ENCODE assay signal across 9 cellular contexts in the genomic region with DNA sequence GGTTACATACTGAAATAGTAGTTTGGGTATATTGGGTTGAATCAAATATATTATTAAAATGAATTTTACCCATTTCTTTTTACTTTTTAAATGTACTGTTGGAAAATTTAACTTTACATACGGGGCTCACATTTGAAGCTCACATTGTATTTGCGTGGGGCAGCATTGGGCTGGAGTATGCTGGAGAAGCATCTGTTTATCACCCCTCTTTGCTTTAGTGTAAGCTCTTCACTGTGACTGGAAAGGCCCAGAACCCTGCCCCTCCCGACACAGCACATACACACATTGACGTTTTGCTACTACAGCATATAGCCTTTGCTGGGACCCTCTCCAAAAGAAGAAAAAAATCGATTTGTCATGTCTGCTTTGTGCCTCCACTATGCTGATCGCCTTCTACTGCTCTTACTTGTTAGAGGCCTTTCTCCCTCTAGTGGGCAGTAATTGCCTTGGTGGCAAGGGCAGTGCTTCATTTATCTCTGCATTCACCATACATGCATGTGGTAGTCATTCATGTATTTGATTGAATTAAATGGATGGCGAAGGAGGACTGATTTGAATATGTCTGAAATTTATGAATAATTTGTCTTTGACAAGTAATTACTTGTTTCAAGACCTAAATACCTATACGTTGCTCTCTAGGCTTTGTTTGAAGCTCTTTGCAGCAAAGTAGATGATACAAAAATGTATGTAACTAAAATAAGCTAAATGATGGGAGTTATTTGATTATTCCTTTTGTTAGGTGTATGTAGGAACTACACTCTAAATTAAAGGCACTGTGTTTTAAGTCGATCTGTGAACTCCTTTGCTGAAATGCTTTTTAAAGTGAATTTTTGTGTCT. TPM values are rescaled to one million over a fixed set of nuclear protein-coding genes. Genes with fewer than 3 reads are reported as not detected.
A peak's percentile ranks its signal among the peaks of the same experiment; 100 is the strongest.
DNase-seq lines count a peak whose midpoint lies in the region; ATAC-seq, FAIRE-seq and TF ChIP-seq lines count a peak whose summit lies in the region.
"Had no signal": no experiment of that assay in that cellular context is flagged by ENCODE, and none has a peak within 500 bp of the region (broad histone marks: within the 10 kb centered on the region; RNA-seq: fewer than 3 reads in every experiment).

No MANE protein-coding gene starts in this region.

- H3K27ac ChIP-seq in astrocyte (ENCODE audit: low read depth, low read length) = no peak overlapping the region

- H3K4me3 ChIP-seq in GM12875 (ENCODE audit: low read depth, low read length) (no peak overlapping the region), astrocyte (ENCODE audit: insufficient read depth, low read depth, low read length) (no peak overlapping the region), lower leg skin (ENCODE audit: low read depth, poor library complexity, severe bottlenecking) (no peak overlapping the region)

- no peaks in the 10 kb centered on the region for H3K4me1 ChIP-seq in astrocyte (ENCODE audit: insufficient read depth, low read length)

- peaks cover 43% of the 10 kb centered on the region for H3K36me3 ChIP-seq in astrocyte (ENCODE audit: insufficient read depth, low read length)

- no peak overlapping the region for H3K4me3 Mint-ChIP-seq in astrocyte (ENCODE audit: unreplicated experiment)
- H3K4me3 Mint-ChIP-seq in stimulated activated naive CD8-positive, alpha-beta T cell treated with anti-CD3 and anti-CD28 coated beads, Interleukin-15, Interleukin-2, amounts not matched to agents 100 ng/mL and 50 ng/mL, for 24 hours = no peak overlapping the region

- DNase-seq in AG09319 (ENCODE audit: extremely low read depth, low read depth) (peak; percentile 30), NCI-H2227 treated with DMSO at 0.1 percent for 48 hours (lab: John Stamatoyannopoulos, UW) (peak; percentile 38), astrocyte (ENCODE audit: low read depth) (peak; percentile 65), iPS DF 19.7 (ENCODE audit: low read depth, low spot score) (peak; percentile 64), lower leg skin (ENCODE audit: low spot score in 2 of 2) (no peak)

- H2AFZ ChIP-seq in astrocyte (ENCODE audit: low read depth, low read length) = no peak overlapping the region

- H3K36me3 Mint-ChIP-seq in astrocyte (ENCODE audit: low read depth, unreplicated experiment) = peaks cover 16% of the 10 kb centered on the region
- peaks cover 76% of the 10 kb centered on the region for H3K36me3 Mint-ChIP-seq in stimulated activated naive CD8-positive, alpha-beta T cell treated with anti-CD3 and anti-CD28 coated beads, Interleukin-15, Interleukin-2, amounts not matched to agents 100 ng/mL and 50 ng/mL, for 24 hours (ENCODE audit: low read depth)

- TF ChIP-seq POLR2A in lower leg skin (IDR thresholded peaks at IDR 0.05) = no peak

- H3K9me3 Mint-ChIP-seq in astrocyte (ENCODE audit: unreplicated experiment) = no peaks in the 10 kb centered on the region
- H3K9me3 Mint-ChIP-seq in stimulated activated naive CD8-positive, alpha-beta T cell treated with anti-CD3 and anti-CD28 coated beads, Interleukin-15, Interleukin-2, amounts not matched to agents 100 ng/mL and 50 ng/mL, for 24 hours = no peaks in the 10 kb centered on the region

- TF ChIP-seq CTCF in AG09319 (IDR thresholded peaks at IDR 0.05; ENCODE audit: low read depth, low read length) (peak; percentile 65), GM12875 (IDR thresholded peaks at IDR 0.05; ENCODE audit: borderline replicate concordance, insufficient read depth, low read depth, low read length) (peak; percentile 59; the same call in 1 of the 2 replicates), astrocyte (IDR thresholded peaks at IDR 0.05; ENCODE audit: insufficient read depth, low read depth, low read length) (peak; percentile 84), lower leg skin (IDR thresholded peaks at IDR 0.05) (no peak)

- WGBS in lower leg skin, 2 donors = 57 to 63% methylated on average over 9 of the region's 9 CpGs

- ATAC-seq in GM21367 (IDR thresholded peaks at IDR 0.05; ENCODE audit: unreplicated experiment) = no peak

- no peak overlapping the region for H3K4me2 ChIP-seq in astrocyte (ENCODE audit: low read length)

- no peak overlapping the region for H3K27ac Mint-ChIP-seq in astrocyte (ENCODE audit: unreplicated experiment)
- peak overlapping the region; percentile 67 for H3K27ac Mint-ChIP-seq in stimulated activated naive CD8-positive, alpha-beta T cell treated with anti-CD3 and anti-CD28 coated beads, Interleukin-15, Interleukin-2, amounts not matched to agents 100 ng/mL and 50 ng/mL, for 24 hours

- no peak overlapping the region for H3K9ac ChIP-seq in astrocyte (ENCODE audit: low read length)

- H3K79me2 ChIP-seq in astrocyte (ENCODE audit: insufficient read depth, low read length) = peaks cover 63% of the 10 kb centered on the region

- FAIRE-seq in astrocyte (lab: Jason Lieb, UNC) = peak; percentile 52
- FAIRE-seq: islet of Langerhans had no signal

- no peaks in the 10 kb centered on the region for H3K27me3 ChIP-seq in astrocyte (ENCODE audit: insufficient read depth, low read length)

- peaks cover 32% of the 10 kb centered on the region for H3K4me1 Mint-ChIP-seq in astrocyte (ENCODE audit: low read depth, unreplicated experiment)
- H3K4me1 Mint-ChIP-seq in stimulated activated naive CD8-positive, alpha-beta T cell treated with anti-CD3 and anti-CD28 coated beads, Interleukin-15, Interleukin-2, amounts not matched to agents 100 ng/mL and 50 ng/mL, for 24 hours (ENCODE audit: low read depth) = peaks cover 6% of the 10 kb centered on the region

- H4K20me1 ChIP-seq in astrocyte (ENCODE audit: insufficient read depth, low read length) = peaks cover 69% of the 10 kb centered on the region

- intact Hi-C loops in lower leg skin (cut with DNase I; ENCODE audit: low total_unique reads) = no loop called here

- H3K27me3 Mint-ChIP-seq in astrocyte (ENCODE audit: low read depth, unreplicated experiment) = no peaks in the 10 kb centered on the region
- H3K27me3 Mint-ChIP-seq in stimulated activated naive CD8-positive, alpha-beta T cell treated with anti-CD3 and anti-CD28 coated beads, Interleukin-15, Interleukin-2, amounts not matched to agents 100 ng/mL and 50 ng/mL, for 24 hours = no peaks in the 10 kb centered on the region

- H3K9me3 ChIP-seq in astrocyte (ENCODE audit: insufficient read depth, low read depth, low read length) = no peaks in the 10 kb centered on the region

RNA-seq across cellular contexts. Expression of a gene that starts 37.4 kb away (rescaled TPM):
- 176 and 181 TPM in 2 replicates for total RNA-seq in astrocyte
- 100 to 1,000 TPM; 188 to 221 (median 209) TPM for total RNA-seq in lower leg skin

Comparison
In these comparisons a context has a peak if more than half of its experiments do, and no peak if none do; other contexts are left out.
1. DNase-seq: peak in AG09319 (single experiment), NCI-H2227 treated with DMSO at 0.1 percent for 48 hours (single experiment), astrocyte (single experiment) and iPS DF 19.7 (single experiment); none in lower leg skin (0 of 2).
2. CTCF ChIP-seq: peak in AG09319 (single experiment), GM12875 (single experiment) and astrocyte (single experiment); none in lower leg skin (0 of 3).